ENCODE assay signal across 33 cellular contexts in the genomic region with DNA sequence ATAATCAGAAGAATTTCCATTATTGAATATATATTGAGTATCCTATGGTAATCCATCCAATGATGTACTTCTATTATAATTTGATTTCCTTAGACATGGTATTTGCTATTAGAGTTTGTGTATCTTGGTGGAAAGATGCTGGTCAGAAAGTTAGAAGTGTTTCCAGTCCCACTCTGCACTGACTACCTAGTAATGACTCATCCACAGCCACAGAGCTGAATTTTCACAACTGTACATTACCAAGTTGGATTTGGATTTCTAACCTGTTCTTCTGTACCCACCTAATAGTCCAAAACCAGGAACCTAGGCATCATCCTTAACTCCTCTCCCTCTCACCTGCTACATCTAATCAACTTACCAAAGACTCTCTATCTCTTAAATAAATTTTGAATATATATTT.
"Had no signal": no experiment of that assay in that cellular context is flagged by ENCODE, and none has a peak within 500 bp of the region (broad histone marks: within the 10 kb centered on the region; RNA-seq: fewer than 3 reads in every experiment).

No MANE protein-coding gene starts in this region.

- H3K4me1 ChIP-seq: ascending aorta, SJSA1 had no signal

- H3K36me3 ChIP-seq: ascending aorta, SJSA1, WERI-Rb-1 had no signal

- H3K27me3 Mint-ChIP-seq: activated CD4-positive, alpha-beta memory T cell treated with anti-CD3 and anti-CD28 coated beads, Interleukin-2, amount 10 ng/mL, durations not matched to agents 7 days and 5 days; activated CD8-positive, alpha-beta memory T cell treated with anti-CD3 and anti-CD28 coated beads, Interleukin-2, amount 10 ng/mL, durations not matched to agents 7 days and 5 days; activated naive CD8-positive, alpha-beta T cell treated with anti-CD3 and anti-CD28 coated beads for 36 hours; activated T-helper 17 cell treated with anti-CD3 and anti-CD28 coated beads, Interleukin-2, amount 50 U/mL, for 72 hours had no signal

- H3K4me1 Mint-ChIP-seq: activated CD4-positive, alpha-beta memory T cell treated with anti-CD3 and anti-CD28 coated beads, Interleukin-2, amount 10 ng/mL, durations not matched to agents 7 days and 5 days; activated CD8-positive, alpha-beta memory T cell treated with anti-CD3 and anti-CD28 coated beads, Interleukin-2, amount 10 ng/mL, durations not matched to agents 7 days and 5 days; activated naive CD8-positive, alpha-beta T cell treated with anti-CD3 and anti-CD28 coated beads for 36 hours; activated T-helper 17 cell treated with anti-CD3 and anti-CD28 coated beads, Interleukin-2, amount 50 U/mL, for 72 hours had no signal

- ATAC-seq: activated CD8-positive, alpha-beta memory T cell treated with anti-CD3 and anti-CD28 coated beads, Interleukin-2, amount 10 ng/mL, durations not matched to agents 7 days and 5 days; activated T-cell treated with anti-CD3 and anti-CD28 coated beads, Interleukin-2, amount 50 U/mL, for 72 hours; activated T-helper 17 cell treated with anti-CD3 and anti-CD28 coated beads, Interleukin-2, amount 50 U/mL, for 72 hours; Panc1 had no signal

- H3K9me3 ChIP-seq: SJSA1 had no signal

- H3K27me3 ChIP-seq: ascending aorta, SJSA1 had no signal

- H3K4me3 Mint-ChIP-seq: activated CD4-positive, alpha-beta memory T cell treated with anti-CD3 and anti-CD28 coated beads, Interleukin-2, amount 10 ng/mL, durations not matched to agents 7 days and 5 days; activated CD8-positive, alpha-beta memory T cell treated with anti-CD3 and anti-CD28 coated beads, Interleukin-2, amount 10 ng/mL, durations not matched to agents 7 days and 5 days; activated naive CD8-positive, alpha-beta T cell treated with anti-CD3 and anti-CD28 coated beads for 36 hours; activated T-cell treated with anti-CD3 and anti-CD28 coated beads, Interleukin-2, amount 50 U/mL, for 72 hours; activated T-helper 17 cell treated with anti-CD3 and anti-CD28 coated beads, Interleukin-2, amount 50 U/mL, for 72 hours had no signal

- DNase-seq: activated CD4-positive, alpha-beta memory T cell treated with anti-CD3 and anti-CD28 coated beads, Interleukin-2, amount 10 ng/mL, durations not matched to agents 7 days and 5 days; activated CD4-positive, alpha-beta T cell treated with anti-CD3 and anti-CD28 coated beads for 1 hour; activated CD4-positive, alpha-beta T cell treated with anti-CD3 and anti-CD28 coated beads for 48 hours; activated CD4-positive, CD25-positive, alpha-beta regulatory T cell; activated CD8-positive, alpha-beta memory T cell treated with anti-CD3 and anti-CD28 coated beads for 24 hours; activated CD8-positive, alpha-beta memory T cell treated with anti-CD3 and anti-CD28 coated beads, Interleukin-2, amount 10 ng/mL, durations not matched to agents 7 days and 5 days; activated CD8-positive, alpha-beta memory T cell treated with anti-CD3 and anti-CD28 coated beads, Interleukin-2, amount 50 U/mL, for 48 hours; activated effector memory CD4-positive, alpha-beta T cell treated with anti-CD3 and anti-CD28 coated beads, Interleukin-2, amount 50 U/mL, for 16 hours; activated naive CD4-positive, alpha-beta T cell; activated naive CD4-positive, alpha-beta T cell treated with anti-CD3 and anti-CD28 coated beads, Interleukin-2, amount 50 U/mL, for 16 hours; activated naive CD8-positive, alpha-beta T cell treated with anti-CD3 and anti-CD28 coated beads for 36 hours; activated T-cell treated with anti-CD3 and anti-CD28 coated beads, Interleukin-2, amount 50 U/mL, for 72 hours; amygdala; caudate nucleus; NCI-H1048; NCI-H1105 treated with DMSO at 0.1 percent for 48 hours; NCI-H1436; NCI-H1694; NCI-H1930; NCI-H2081 treated with DMSO at 0.1 percent for 48 hours; NCI-H345; NCI-H524 treated with DMSO at 0.1 percent for 48 hours; SHP77 treated with DMSO at 0.1 percent for 48 hours; SK-N-SH; T-helper 1 cell; T-helper 2 cell; T-helper 9 cell; WERI-Rb-1 had no signal

- H3K27ac Mint-ChIP-seq: activated CD4-positive, alpha-beta memory T cell treated with anti-CD3 and anti-CD28 coated beads, Interleukin-2, amount 10 ng/mL, durations not matched to agents 7 days and 5 days; activated CD8-positive, alpha-beta memory T cell treated with anti-CD3 and anti-CD28 coated beads, Interleukin-2, amount 10 ng/mL, durations not matched to agents 7 days and 5 days; activated naive CD8-positive, alpha-beta T cell treated with anti-CD3 and anti-CD28 coated beads for 36 hours; activated T-cell treated with anti-CD3 and anti-CD28 coated beads, Interleukin-2, amount 50 U/mL, for 72 hours; activated T-helper 17 cell treated with anti-CD3 and anti-CD28 coated beads, Interleukin-2, amount 50 U/mL, for 72 hours had no signal

- H3K27ac ChIP-seq: ascending aorta, KMS-11, SJSA1, WERI-Rb-1 had no signal

- H3K9ac ChIP-seq: KMS-11, SK-N-SH had no signal

- H3K4me2 ChIP-seq: KMS-11, SK-N-SH had no signal

- H3K4me3 ChIP-seq: ascending aorta, SJSA1 had no signal
